Comparison of ENCODE assay signal across 7 cellular contexts in genomic region chr9:70917277-70917676, GRCh38.
"Had no signal": no experiment of that assay in that cellular context is flagged by ENCODE, and none has a peak within 500 bp of the region (broad histone marks: within the 10 kb centered on the region; RNA-seq: fewer than 3 reads in every experiment).

No MANE protein-coding gene starts in this region.

- H3K27ac ChIP-seq: HL-60, KMS-11 had no signal

- DNase-seq: IMR-90, KBM-7, KG1 had no signal

- H3K4me1 Mint-ChIP-seq: IgD-negative memory B cell had no signal

- H3K9ac ChIP-seq: KMS-11 had no signal

- H3K4me2 ChIP-seq: KMS-11 had no signal

- H3K4me3 Mint-ChIP-seq: IgD-negative memory B cell had no signal

- H3K27ac Mint-ChIP-seq: IgD-negative memory B cell had no signal

- H3K4me3 ChIP-seq: K562 had no signal
